ENCODE assay signal across 26 cellular contexts in genomic region chr11:78763664-78764063, GRCh38.
"Had no signal": no experiment of that assay in that cellular context is flagged by ENCODE, and none has a peak within 500 bp of the region (broad histone marks: within the 10 kb centered on the region; RNA-seq: fewer than 3 reads in every experiment).

No MANE protein-coding gene starts in this region.

- H3K4me3 Mint-ChIP-seq: activated CD4-positive, alpha-beta T cell treated with anti-CD3 and anti-CD28 coated beads for 36 hours; activated CD4-positive, alpha-beta T cell treated with anti-CD3 and anti-CD28 coated beads, Interleukin-2, amount 10 ng/mL, durations not matched to agents 7 days and 5 days; activated CD8-positive, alpha-beta T cell treated with anti-CD3 and anti-CD28 coated beads, Interleukin-2, amount 10 ng/mL, durations not matched to agents 7 days and 5 days; activated naive CD4-positive, alpha-beta T cell treated with anti-CD3 and anti-CD28 coated beads, Interleukin-2, amount 50 U/mL, for 24 hours; activated T-cell treated with anti-CD3 and anti-CD28 coated beads, Interleukin-2, amount 50 U/mL, for 24 hours had no signal

- H3K9me3 ChIP-seq: adrenal gland, body of pancreas, SJCRH30 had no signal

- H3K36me3 ChIP-seq: adrenal gland, SJCRH30, WERI-Rb-1 had no signal

- H3K4me3 ChIP-seq: adrenal gland, body of pancreas, SJCRH30, SK-N-MC had no signal

- H3K4me1 Mint-ChIP-seq: activated CD4-positive, alpha-beta T cell treated with anti-CD3 and anti-CD28 coated beads for 36 hours; activated CD4-positive, alpha-beta T cell treated with anti-CD3 and anti-CD28 coated beads, Interleukin-2, amount 10 ng/mL, durations not matched to agents 7 days and 5 days; activated naive CD4-positive, alpha-beta T cell treated with anti-CD3 and anti-CD28 coated beads, Interleukin-2, amount 50 U/mL, for 24 hours had no signal

- H3K27ac Mint-ChIP-seq: activated CD4-positive, alpha-beta T cell treated with anti-CD3 and anti-CD28 coated beads for 36 hours; activated CD4-positive, alpha-beta T cell treated with anti-CD3 and anti-CD28 coated beads, Interleukin-2, amount 10 ng/mL, durations not matched to agents 7 days and 5 days; activated CD8-positive, alpha-beta T cell treated with anti-CD3 and anti-CD28 coated beads, Interleukin-2, amount 10 ng/mL, durations not matched to agents 7 days and 5 days; activated naive CD4-positive, alpha-beta T cell treated with anti-CD3 and anti-CD28 coated beads, Interleukin-2, amount 50 U/mL, for 24 hours; activated T-cell treated with anti-CD3 and anti-CD28 coated beads, Interleukin-2, amount 50 U/mL, for 24 hours; activated T-helper 2 cell treated with anti-CD3 and anti-CD28 coated beads, Interferon-gamma antibody, Interleukin-2, Interleukin-4, amounts not matched to agents 10 μg/mL and 5 μg/mL and 100 μg/mL, durations not matched to agents 14 hours and 24 hours and 36 hours had no signal

- H3K36me3 Mint-ChIP-seq: activated naive CD4-positive, alpha-beta T cell treated with anti-CD3 and anti-CD28 coated beads, Interleukin-2, amount 50 U/mL, for 24 hours had no signal

- H3K27ac ChIP-seq: adrenal gland, body of pancreas, SJCRH30, SK-N-MC, WERI-Rb-1 had no signal

- H3K27me3 ChIP-seq: adrenal gland, body of pancreas, SJCRH30 had no signal

- H3K9me3 Mint-ChIP-seq: activated CD4-positive, alpha-beta T cell treated with anti-CD3 and anti-CD28 coated beads, Interleukin-2, amount 10 ng/mL, durations not matched to agents 7 days and 5 days; activated naive CD4-positive, alpha-beta T cell treated with anti-CD3 and anti-CD28 coated beads, Interleukin-2, amount 50 U/mL, for 24 hours; activated T-cell treated with anti-CD3 and anti-CD28 coated beads, Interleukin-2, amount 50 U/mL, for 24 hours; activated T-helper 2 cell treated with anti-CD3 and anti-CD28 coated beads, Interferon-gamma antibody, Interleukin-2, Interleukin-4, amounts not matched to agents 10 μg/mL and 5 μg/mL and 100 μg/mL, durations not matched to agents 14 hours and 24 hours and 36 hours had no signal

- DNase-seq: activated CD4-positive, alpha-beta T cell treated with anti-CD3 and anti-CD28 coated beads for 36 hours; activated CD4-positive, alpha-beta T cell treated with anti-CD3 and anti-CD28 coated beads, Interleukin-2, amount 10 ng/mL, durations not matched to agents 7 days and 5 days; activated CD4-positive, alpha-beta T cell treated with anti-CD3 and anti-CD28 coated beads, Interleukin-2, amount 50 U/mL, for 48 hours; activated CD8-positive, alpha-beta T cell treated with anti-CD3 and anti-CD28 coated beads, Interleukin-2, amount 10 ng/mL, durations not matched to agents 7 days and 5 days; activated gamma-delta T cell; activated naive CD4-positive, alpha-beta T cell treated with Interleukin-2 at 50 U/mL for 16 hours; activated T-cell treated with anti-CD3 and anti-CD28 coated beads, Interleukin-2, amount 50 U/mL, for 24 hours; adrenal gland; body of pancreas; central memory CD4-positive, alpha-beta T cell; NCI-H1092 treated with DMSO at 0.1 percent for 48 hours; NCI-H1930; NCI-H2107; NCI-H226; NCI-H446 treated with DMSO at 0.1 percent for 48 hours; NCI-H524; NCI-H69; SHP77; SJCRH30; T1000; WERI-Rb-1 had no signal

- ATAC-seq: activated CD4-positive, alpha-beta T cell treated with anti-CD3 and anti-CD28 coated beads for 36 hours; activated CD4-positive, CD25-positive, alpha-beta regulatory T cell treated with anti-CD3 and anti-CD28 coated beads, Interleukin-2, amount 50 U/mL, for 24 hours; activated CD8-positive, alpha-beta T cell treated with anti-CD3 and anti-CD28 coated beads, Interleukin-2, amount 10 ng/mL, durations not matched to agents 7 days and 5 days; body of pancreas; Panc1 had no signal

- H3K4me1 ChIP-seq: adrenal gland, body of pancreas, SJCRH30 had no signal
